ENCODE assay signal across 10 cellular contexts in genomic region chr1:168243636-168244212, GRCh38. TPM values are rescaled to one million over a fixed set of nuclear protein-coding genes. Genes with fewer than 3 reads are reported as not detected.
DNase-seq lines count a peak whose midpoint lies in the region; ATAC-seq, FAIRE-seq and TF ChIP-seq lines count a peak whose summit lies in the region.
"Had no signal": no experiment of that assay in that cellular context is flagged by ENCODE, and none has a peak within 500 bp of the region (broad histone marks: within the 10 kb centered on the region; RNA-seq: fewer than 3 reads in every experiment).

No MANE protein-coding gene starts in this region.

- H2AFZ ChIP-seq in neural progenitor cell (replicated peaks): no peak overlapping the region

- peak overlapping the region; percentile 72 to 90 for H3K27ac Mint-ChIP-seq in effector memory CD8-positive, alpha-beta T cell
- peak overlapping the region; percentile 57 for H3K27ac Mint-ChIP-seq in neural progenitor cell

- TF ChIP-seq POLR2A in A549 (IDR thresholded peaks at IDR 0.05; ENCODE audit: low read length): no peak

- DNase-seq in A549 (ENCODE audit: low read depth in 1 of 2, low spot score in 1 of 2) (no peak), neural progenitor cell (ENCODE audit: low spot score) (no peak), NCI-H2196 (lab: John Stamatoyannopoulos, UW; ENCODE audit: unreplicated experiment) (no peak)
- DNase-seq in effector memory CD8-positive, alpha-beta T cell: no peak
- DNase-seq: activated naive CD4-positive, alpha-beta T cell treated with Interleukin-2 at 50 U/mL for 16 hours; CD4-positive, CD25-positive, alpha-beta regulatory T cell had no signal

- H3K4me2 ChIP-seq in A549 (peak overlapping the region; percentile 62), neural progenitor cell (no peak overlapping the region)

- peaks cover 93% of the 10 kb centered on the region for H3K36me3 ChIP-seq in KOPT-K1 (ENCODE audit: insufficient read depth, low read length)
- no peaks in the 10 kb centered on the region for H3K36me3 ChIP-seq in neural progenitor cell

- H3K9me3 ChIP-seq in A549 (no peaks in the 10 kb centered on the region), KOPT-K1 (ENCODE audit: insufficient read depth, low read length, poor library complexity, severe bottlenecking) (no peaks in the 10 kb centered on the region), neural progenitor cell (ENCODE audit: low read depth) (no peaks in the 10 kb centered on the region)

- H3K27me3 ChIP-seq in neural progenitor cell: no peaks in the 10 kb centered on the region

- no peak for TF ChIP-seq CTCF in A549 (IDR thresholded peaks at IDR 0.05)
- TF ChIP-seq CTCF in neural progenitor cell (IDR thresholded peaks at IDR 0.05): no peak

- peaks cover 26% of the 10 kb centered on the region for H3K4me1 ChIP-seq in A549
- peaks cover 9% of the 10 kb centered on the region for H3K4me1 ChIP-seq in neural progenitor cell

- H3F3A ChIP-seq in neural progenitor cell (ENCODE audit: low read depth): no peaks in the 10 kb centered on the region

- FAIRE-seq in A549 (lab: Jason Lieb, UNC): no peak

- peak; percentile 30 to 54; a peak in 3 of 6 replicates for ATAC-seq in A549
- peak; percentile 78 for ATAC-seq in effector memory CD8-positive, alpha-beta T cell (replicated peaks)
- ATAC-seq in GM18867 (IDR thresholded peaks at IDR 0.05; ENCODE audit: unreplicated experiment): no peak
- no peak for ATAC-seq in esophagus mucosa
- ATAC-seq in GM18870 (IDR thresholded peaks at IDR 0.05; ENCODE audit: unreplicated experiment): no peak

- no peak for TF ChIP-seq RAD21 in A549 (conservative IDR thresholded peaks at IDR 0.05 in 1 of 2, IDR thresholded peaks at IDR 0.05 in 1 of 2)

- H3K27me3 Mint-ChIP-seq in effector memory CD8-positive, alpha-beta T cell: no peaks in the 10 kb centered on the region
- no peaks in the 10 kb centered on the region for H3K27me3 Mint-ChIP-seq in neural progenitor cell (ENCODE audit: insufficient read depth, low read depth)
- H3K27me3 Mint-ChIP-seq: CD4-positive, CD25-positive, alpha-beta regulatory T cell had no signal

- H3K79me2 ChIP-seq in neural progenitor cell (ENCODE audit: low read depth): no peaks in the 10 kb centered on the region

- CTCF ChIA-PET in A549 (lab: Yijun Ruan, JAX): interaction anchor here (2.4 kb wide), 1 partner anchor 8 kb away, joined by 12 read pairs; no protein-coding TSS in a partner anchor

- peak overlapping the region in 1 of 2 donors; percentile 44 for H3K4me3 Mint-ChIP-seq in effector memory CD8-positive, alpha-beta T cell
- H3K4me3 Mint-ChIP-seq in neural progenitor cell: no peak overlapping the region
- H3K4me3 Mint-ChIP-seq: CD4-positive, CD25-positive, alpha-beta regulatory T cell had no signal

- H3K27ac ChIP-seq in A549 (peak overlapping the region; percentile 63 to 81), KOPT-K1 (ENCODE audit: low read depth, low read length, poor library complexity, severe bottlenecking) (peak overlapping the region; percentile 8), neural progenitor cell (peak overlapping the region; percentile 53)

- no peak for TF ChIP-seq EP300 in A549 (IDR thresholded peaks at IDR 0.05)

- no peak overlapping the region for H3K4me3 ChIP-seq in A549
- H3K4me3 ChIP-seq in neural progenitor cell: no peak overlapping the region

- H3K36me3 Mint-ChIP-seq in effector memory CD8-positive, alpha-beta T cell (ENCODE audit: insufficient read depth): peaks cover 85% of the 10 kb centered on the region
- H3K36me3 Mint-ChIP-seq in neural progenitor cell: peaks cover 66% of the 10 kb centered on the region

- 49% methylated on average over 3 of the region's 3 CpGs for WGBS in A549 (ENCODE audit: missing lambda C conversion rate)

- no peaks in the 10 kb centered on the region for H3K9me3 Mint-ChIP-seq in effector memory CD8-positive, alpha-beta T cell
- no peaks in the 10 kb centered on the region for H3K9me3 Mint-ChIP-seq in neural progenitor cell

- no peaks in the 10 kb centered on the region for H4K20me1 ChIP-seq in neural progenitor cell (ENCODE audit: low read depth)

- peaks cover 38 to 42% of the 10 kb centered on the region in 2 donors for H3K4me1 Mint-ChIP-seq in effector memory CD8-positive, alpha-beta T cell (ENCODE audit: low read depth in 2 of 2)
- peaks cover 4% of the 10 kb centered on the region for H3K4me1 Mint-ChIP-seq in neural progenitor cell

- no peak overlapping the region for H3K9ac ChIP-seq in neural progenitor cell

- POLR2A ChIA-PET in A549 (lab: Yijun Ruan, JAX): no interaction called here

TF ChIP-seq in A549, 52 proteins besides CTCF, POLR2A, EP300 and RAD21:
- no peak for TF ChIP-seq HES2 (IDR thresholded peaks at IDR 0.05)
- TF ChIP-seq RNF2 (IDR thresholded peaks at IDR 0.05; ENCODE audit: borderline replicate concordance, low read depth): no peak
- no peak for TF ChIP-seq HDAC2 (IDR thresholded peaks at IDR 0.05)
- TF ChIP-seq CBX8 (IDR thresholded peaks at IDR 0.05): no peak
- no peak for TF ChIP-seq MAZ (IDR thresholded peaks at IDR 0.05; ENCODE audit: borderline replicate concordance, low read depth, low read length)
- no peak for TF ChIP-seq NFE2L2 (conservative IDR thresholded peaks at IDR 0.05; ENCODE audit: low read length)
- no peak for TF ChIP-seq FOXS1 (CRISPR knock-in tag; IDR thresholded peaks at IDR 0.05)
- no peak for TF ChIP-seq BCL3 (IDR thresholded peaks at IDR 0.05)
- no peak for TF ChIP-seq CHD4 (IDR thresholded peaks at IDR 0.05; ENCODE audit: borderline replicate concordance)
- TF ChIP-seq E2F6 (IDR thresholded peaks at IDR 0.05; ENCODE audit: borderline replicate concordance, low read depth): no peak
- TF ChIP-seq RCOR1 (IDR thresholded peaks at IDR 0.05; ENCODE audit: low read depth, low read length): no peak
- no peak for TF ChIP-seq FOSB (CRISPR knock-in tag; IDR thresholded peaks at IDR 0.05)
- TF ChIP-seq RARB (CRISPR knock-in tag; IDR thresholded peaks at IDR 0.05): no peak
- no peak for TF ChIP-seq TP53 (CRISPR knock-in tag; IDR thresholded peaks at IDR 0.05)

RNA-seq across cellular contexts. Expression of gene SFT2D2, which starts 17.9 kb away (rescaled TPM):
- 40.1 and 43.8 TPM in 2 replicates for polyA plus RNA-seq in A549 (2011; rRNA removed)
- polyA plus RNA-seq in A549 (2012; cell fraction: cytosol; rRNA removed): 9.6 and 12.2 TPM in 2 replicates
- polyA plus RNA-seq in A549 (2012; cell fraction: nucleus; rRNA removed): 5.5 and 10.4 TPM in 2 replicates
- polyA plus RNA-seq in A549 (2017; fragmentation: RNase III; extraction: RNeasy Plus Mini Kit Qiagen cat#74134 plus additional on column Dnase treatment): 12.3 to 14.1 TPM (median 12.8 TPM) in 3 replicates
- 105 and 117 TPM in 2 replicates for polyA minus RNA-seq in A549 (2011; rRNA and poly(A)+ RNA removed)
- total RNA-seq in neural progenitor cell (ENCODE audit: low replicate concordance): 25.0 and 30.5 TPM in 2 replicates
- total RNA-seq in esophagus mucosa: 46.9 TPM

RNA-seq across cellular contexts. Expression of gene TBX19, which starts 37.0 kb away (rescaled TPM):
- polyA plus RNA-seq in A549 (2011; rRNA removed): 1.7 and 2.0 TPM in 2 replicates
- polyA plus RNA-seq in A549 (2012; cell fraction: cytosol; rRNA removed): 0.69 and 0.89 TPM in 2 replicates
- 2.6 and 2.9 TPM in 2 replicates for polyA plus RNA-seq in A549 (2012; cell fraction: nucleus; rRNA removed)
- 0.97 to 1.0 TPM (median 0.98 TPM) in 3 replicates for polyA plus RNA-seq in A549 (2017; fragmentation: RNase III; extraction: RNeasy Plus Mini Kit Qiagen cat#74134 plus additional on column Dnase treatment)
- 1.2 TPM in 2 replicates for polyA minus RNA-seq in A549 (2011; rRNA and poly(A)+ RNA removed)
- 1.3 and 3.1 TPM in 2 replicates for total RNA-seq in neural progenitor cell (ENCODE audit: low replicate concordance)
- 0.60 TPM for total RNA-seq in esophagus mucosa

Comparison
In these comparisons a context has a peak if more than half of its experiments do, and no peak if none do; other contexts are left out.
1. ATAC-seq: peak in A549 (2 of 2) and effector memory CD8-positive, alpha-beta T cell (single experiment); none in GM18867 (single experiment), esophagus mucosa (single experiment) and GM18870 (single experiment).
2. H3K27ac ChIP-seq: peak in every context shown above with its lines; median percentile 72 in A549; 53 in neural progenitor cell; 8 in KOPT-K1.